ENCODE assay signal across 9 cellular contexts in the genomic region with DNA sequence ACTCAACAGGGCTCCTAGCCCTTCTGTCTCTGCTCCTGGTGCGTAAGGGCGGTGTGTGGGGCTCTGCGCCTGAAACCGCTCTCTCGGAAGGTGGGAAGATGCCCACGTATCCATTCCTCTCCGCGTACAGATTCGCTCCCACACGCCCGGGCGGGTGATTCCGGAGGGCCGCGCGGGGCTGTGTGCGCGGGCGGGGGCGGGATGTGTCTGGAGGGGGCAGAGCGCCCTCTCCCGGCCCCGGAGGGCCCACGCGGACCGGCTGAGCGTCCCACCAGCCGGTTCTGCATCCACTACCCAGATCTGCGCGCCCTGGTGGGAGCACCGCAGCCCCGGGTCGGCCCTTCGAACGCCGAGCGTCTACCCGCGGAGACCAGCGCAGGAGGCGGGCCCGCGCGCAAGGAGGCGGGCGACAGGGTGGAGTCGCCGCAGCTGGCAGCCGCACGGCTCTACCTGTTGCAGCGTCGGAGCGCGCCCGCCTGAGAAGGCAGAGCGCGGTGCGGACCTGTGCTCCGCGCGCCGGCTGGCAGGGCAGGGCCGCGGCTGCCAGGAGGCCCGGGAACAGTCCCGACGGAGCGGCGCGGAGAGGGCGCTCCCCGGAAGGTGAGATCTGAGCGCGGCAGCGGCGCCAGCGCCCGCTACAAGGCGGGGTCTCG. TPM values are rescaled to one million over a fixed set of nuclear protein-coding genes. Genes with fewer than 3 reads are reported as not detected.
A peak's percentile ranks its signal among the peaks of the same experiment; 100 is the strongest.
DNase-seq lines count a peak whose midpoint lies in the region; TF ChIP-seq lines count a peak whose summit lies in the region.
"Had no signal": no experiment of that assay in that cellular context is flagged by ENCODE, and none has a peak within 500 bp of the region (broad histone marks: within the 10 kb centered on the region; RNA-seq: fewer than 3 reads in every experiment).

No MANE protein-coding gene starts in this region.

- H3K36me3 ChIP-seq in GM23248 (ENCODE audit: low read depth): no peaks in the 10 kb centered on the region

- no peak overlapping the region for H3K27ac ChIP-seq in GM23248

- no peak overlapping the region for H3K9ac ChIP-seq in GM23248

- peaks cover 77% of the 10 kb centered on the region for H3K27me3 ChIP-seq in GM23248 (replicated peaks; ENCODE audit: insufficient read depth)

- H3K4me3 ChIP-seq in GM23248 (peak overlapping the region; percentile 61), WI38 (ENCODE audit: low read depth, low read length) (peak overlapping the region; percentile 53), lower leg skin (ENCODE audit: low read depth, poor library complexity, severe bottlenecking) (peak overlapping the region; percentile 29)

- H4K20me1 ChIP-seq in GM23248 (ENCODE audit: insufficient read depth): no peaks in the 10 kb centered on the region

- TF ChIP-seq CTCF in WI38 (IDR thresholded peaks at IDR 0.05; ENCODE audit: low read depth, low read length): peak; percentile 43; the same call in 1 of the 2 replicates
- no peak for TF ChIP-seq CTCF in lower leg skin (IDR thresholded peaks at IDR 0.05)

- no peaks in the 10 kb centered on the region for H3K9me3 ChIP-seq in GM23248 (ENCODE audit: low read depth)

- H3K4me1 ChIP-seq in GM23248 (ENCODE audit: insufficient read depth): no peaks in the 10 kb centered on the region

- no peaks in the 10 kb centered on the region for H3K79me2 ChIP-seq in GM23248 (ENCODE audit: insufficient read depth)

- peak overlapping the region; percentile 71 for H2AFZ ChIP-seq in GM23248

- H3K4me2 ChIP-seq in GM23248 (ENCODE audit: unreplicated experiment): peak overlapping the region; percentile 86

- no peak for TF ChIP-seq POLR2A in lower leg skin (IDR thresholded peaks at IDR 0.05)

- DNase-seq in ELF-1 (ENCODE audit: low read depth, low spot score) (peak; percentile 83), GM23248 (peak; percentile 68), M059J (ENCODE audit: low read depth) (peak; percentile 49), dermis blood vessel endothelial cell (peak; percentile 72), lower leg skin (ENCODE audit: low spot score in 2 of 2) (peak in 1 of 2 donors; percentile 83), NCI-H2029 treated with DMSO at 0.1 percent for 48 hours (lab: John Stamatoyannopoulos, UW) (no peak)
- peak; percentile 33 for DNase-seq in stimulated activated CD4-positive, alpha-beta T cell treated with anti-CD3 and anti-CD28 coated beads, Interleukin-4, amount 100 ng/mL, for 24 hours

- in situ Hi-C loops in GM23248 (cut with MboI): no loop called here

- H3F3A ChIP-seq in GM23248 (ENCODE audit: insufficient read depth): no peaks in the 10 kb centered on the region

- WGBS in GM23248 (ENCODE audit: low coverage in 1 of 2, low lambda C conversion rate in 2 of 2, missing lambda C conversion rate in 2 of 2), 2 experiments: 1% methylated on average over 45 to 57 of the region's 80 CpGs
- 0 to 1% methylated on average over 18 to 26 of the region's 80 CpGs for WGBS in lower leg skin, 2 donors

- no peaks in the 10 kb centered on the region for H3K9me2 ChIP-seq in GM23248 (ENCODE audit: insufficient read depth)

- intact Hi-C loops in lower leg skin (cut with DNase I; ENCODE audit: low total_unique reads): no loop called here

RNA-seq across cellular contexts. Expression of a gene that starts 1.4 kb away (rescaled TPM):
- total RNA-seq in GM23248 (2014; rRNA removed; shearing (Covaris generic)): not detected in 2 replicates
- polyA plus RNA-seq in GM23248 (2016; fragmentation: Nextera tagmentation; extraction: Ambion mirVana): not detected in 2 replicates
- 0.05 and 0.25 TPM in 2 replicates for total RNA-seq in M059J (2014; rRNA removed; shearing (Covaris generic))
- 0.05 TPM in 1 of 2 replicates, not detected in the other for total RNA-seq in dermis blood vessel endothelial cell
- total RNA-seq in lower leg skin: under 1 TPM in 3 of 4 donors, not detected in 1; 0.12 to 0.46 (median 0.16) TPM
- total RNA-seq: glomerular endothelial cell had no signal
